16 cellular contexts compared by ENCODE assay signal in the genomic region with DNA sequence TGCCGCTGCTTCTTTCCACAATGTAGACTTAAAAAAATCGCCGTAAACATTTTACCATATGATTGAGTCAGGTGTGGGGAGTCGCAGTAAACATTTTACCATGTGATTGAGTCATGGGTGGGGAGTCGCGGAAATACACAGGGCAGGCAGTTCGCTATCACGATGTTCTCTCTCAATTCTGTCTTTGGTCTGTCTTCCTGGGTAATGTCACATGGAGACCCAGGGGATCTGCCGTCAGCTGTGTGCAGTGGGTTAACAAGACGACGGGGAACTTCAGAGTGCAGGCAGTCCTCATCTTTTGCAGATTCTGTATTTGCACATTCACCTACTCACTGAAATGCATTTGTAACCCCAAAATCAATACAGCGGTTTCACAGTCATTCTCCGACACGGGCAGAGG.
"Had no signal": no experiment of that assay in that cellular context is flagged by ENCODE, and none has a peak within 500 bp of the region (broad histone marks: within the 10 kb centered on the region; RNA-seq: fewer than 3 reads in every experiment).

No MANE protein-coding gene starts in this region.

- ATAC-seq: activated T-helper 17 cell treated with anti-CD3 and anti-CD28 coated beads, Interleukin-2, amount 50 U/mL, for 72 hours; stimulated activated effector memory CD8-positive, alpha-beta T cell treated with anti-CD3 and anti-CD28 coated beads, Interleukin-12 subunit alpha, Interleukin-12 subunit beta, amount 100 ng/mL, for 72 hours had no signal

- DNase-seq: activated CD4-positive, alpha-beta T cell treated with anti-CD3 and anti-CD28 coated beads, Interleukin-2, amount 50 U/mL, for 48 hours; activated CD4-positive, CD25-positive, alpha-beta regulatory T cell treated with anti-CD3 and anti-CD28 coated beads, Interleukin-2, amount 50 U/mL, for 72 hours; colonic mucosa; foreskin fibroblast; kidney glomerular epithelial cell; stimulated activated CD4-positive, alpha-beta T cell treated with anti-CD3 and anti-CD28 coated beads, Interleukin-12 subunit alpha, Interleukin-12 subunit beta, amount 100 ng/mL, for 4 hours; T-helper 9 cell; trophoblast cell had no signal

- H3K4me3 Mint-ChIP-seq: activated naive CD4-positive, alpha-beta T cell treated with anti-CD3 and anti-CD28 coated beads, Interleukin-2, amount 50 U/mL, for 24 hours; activated T-helper 17 cell treated with anti-CD3 and anti-CD28 coated beads, Interleukin-2, amount 50 U/mL, for 72 hours; mesothelial cell of epicardium; neural crest cell; stimulated activated effector memory CD8-positive, alpha-beta T cell treated with anti-CD3 and anti-CD28 coated beads, Interleukin-12 subunit alpha, Interleukin-12 subunit beta, amount 100 ng/mL, for 72 hours had no signal

- H3K27me3 Mint-ChIP-seq: activated naive CD4-positive, alpha-beta T cell treated with anti-CD3 and anti-CD28 coated beads, Interleukin-2, amount 50 U/mL, for 24 hours; activated T-helper 17 cell treated with anti-CD3 and anti-CD28 coated beads, Interleukin-2, amount 50 U/mL, for 72 hours had no signal

- H3K27me3 ChIP-seq: adrenal gland, colonic mucosa, suprapubic skin had no signal

- H3K9me3 ChIP-seq: adrenal gland, colonic mucosa, suprapubic skin had no signal

- H3K4me3 ChIP-seq: adrenal gland, colonic mucosa, suprapubic skin had no signal

- H3K4me1 Mint-ChIP-seq: activated naive CD4-positive, alpha-beta T cell treated with anti-CD3 and anti-CD28 coated beads, Interleukin-2, amount 50 U/mL, for 24 hours; activated T-helper 17 cell treated with anti-CD3 and anti-CD28 coated beads, Interleukin-2, amount 50 U/mL, for 72 hours; stimulated activated effector memory CD8-positive, alpha-beta T cell treated with anti-CD3 and anti-CD28 coated beads, Interleukin-12 subunit alpha, Interleukin-12 subunit beta, amount 100 ng/mL, for 72 hours had no signal

- H3K27ac Mint-ChIP-seq: activated naive CD4-positive, alpha-beta T cell treated with anti-CD3 and anti-CD28 coated beads, Interleukin-2, amount 50 U/mL, for 24 hours; activated T-helper 17 cell treated with anti-CD3 and anti-CD28 coated beads, Interleukin-2, amount 50 U/mL, for 72 hours; mesothelial cell of epicardium; stimulated activated effector memory CD8-positive, alpha-beta T cell treated with anti-CD3 and anti-CD28 coated beads, Interleukin-12 subunit alpha, Interleukin-12 subunit beta, amount 100 ng/mL, for 72 hours had no signal

- H3K36me3 Mint-ChIP-seq: activated naive CD4-positive, alpha-beta T cell treated with anti-CD3 and anti-CD28 coated beads, Interleukin-2, amount 50 U/mL, for 24 hours; stimulated activated effector memory CD8-positive, alpha-beta T cell treated with anti-CD3 and anti-CD28 coated beads, Interleukin-12 subunit alpha, Interleukin-12 subunit beta, amount 100 ng/mL, for 72 hours had no signal

- H3K36me3 ChIP-seq: adrenal gland, colonic mucosa, suprapubic skin had no signal

- H3K9me3 Mint-ChIP-seq: activated naive CD4-positive, alpha-beta T cell treated with anti-CD3 and anti-CD28 coated beads, Interleukin-2, amount 50 U/mL, for 24 hours; activated T-helper 17 cell treated with anti-CD3 and anti-CD28 coated beads, Interleukin-2, amount 50 U/mL, for 72 hours; mesothelial cell of epicardium; neural crest cell had no signal

- H3K4me1 ChIP-seq: adrenal gland, colonic mucosa, parathyroid adenoma, suprapubic skin had no signal

- H3K27ac ChIP-seq: adrenal gland, colonic mucosa, parathyroid adenoma, suprapubic skin had no signal
